In the genomic region with DNA sequence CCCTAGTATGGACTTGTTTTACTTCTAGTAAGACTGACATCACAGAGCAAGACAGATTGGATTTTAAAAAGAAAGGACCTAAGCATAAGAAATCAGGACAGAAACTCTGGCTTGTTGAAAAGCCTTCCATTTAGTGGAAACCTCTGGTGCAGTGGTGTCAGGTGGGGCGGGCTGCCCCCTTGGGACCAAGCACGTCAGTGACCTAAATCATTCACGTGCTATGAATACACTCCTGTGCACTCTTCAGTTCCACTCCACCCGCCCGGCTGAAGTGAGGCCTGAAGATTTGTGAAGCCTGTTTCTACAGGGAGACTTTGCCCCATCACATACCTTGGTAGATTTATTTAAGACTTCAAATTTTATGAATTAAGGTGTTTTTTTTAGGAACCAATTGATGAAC, we compare ENCODE assay signal across 11 cellular contexts. TPM values are rescaled to one million over a fixed set of nuclear protein-coding genes. Genes with fewer than 3 reads are reported as not detected.
A peak's percentile ranks its signal among the peaks of the same experiment; 100 is the strongest.
DNase-seq lines count a peak whose midpoint lies in the region; ATAC-seq, FAIRE-seq and TF ChIP-seq lines count a peak whose summit lies in the region.
"Had no signal": no experiment of that assay in that cellular context is flagged by ENCODE, and none has a peak within 500 bp of the region (broad histone marks: within the 10 kb centered on the region; RNA-seq: fewer than 3 reads in every experiment).

No MANE protein-coding gene starts in this region.

- TF ChIP-seq CTCF in GM12878 (IDR thresholded peaks at IDR 0.05 in 2 of 3, conservative IDR thresholded peaks at IDR 0.05 in 1 of 3; ENCODE audit: control insufficient read depth in 2 of 3, extremely low read depth in 1 of 3, insufficient read depth in 1 of 3, low read depth in 3 of 3, low read length in 3 of 3) (peak in 2 of 3 experiments; percentile 12 to 15; a peak in 1 of 6 replicates), osteoblast (IDR thresholded peaks at IDR 0.05; ENCODE audit: extremely low read depth, low read depth, low read length) (no peak), body of pancreas (IDR thresholded peaks at IDR 0.05) (no peak)

- POLR2A ChIA-PET in GM12878 (lab: Charles Lee): interaction anchor here (1.4 kb wide), 1 partner anchor 58 kb away, joined by 4 read pairs; no protein-coding TSS in a partner anchor

- H2AFZ ChIP-seq in GM12878 (ENCODE audit: control insufficient read depth, low read depth, low read length) (peak overlapping the region; percentile 19), osteoblast (ENCODE audit: low read length) (no peak overlapping the region)

- WGBS in GM12878 (ENCODE audit: insufficient coverage, insufficient replicate concordance, low lambda C conversion rate, missing lambda C conversion rate): 78% methylated on average over 5 of the region's 5 CpGs
- WGBS in body of pancreas, 2 donors: 87 to 94% methylated on average over 5 of the region's 5 CpGs

- no peaks in the 10 kb centered on the region for H3K27me3 ChIP-seq in GM12878 (replicated peaks in 1 of 2; ENCODE audit: control insufficient read depth in 2 of 2, insufficient read depth in 2 of 2, low read length in 1 of 2)
- no peaks in the 10 kb centered on the region for H3K27me3 ChIP-seq in osteoblast (ENCODE audit: insufficient read depth, low read length)
- H3K27me3 ChIP-seq in body of pancreas: no peaks in the 10 kb centered on the region

- intact Hi-C loops in GM12878 (cut with micrococcal nuclease; ENCODE audit: unreplicated experiment) (no loop called here), body of pancreas (cut with DNase I) (loop anchor here (10.0 kb wide), 1 partner anchor 110 kb away; no protein-coding TSS in a partner anchor)

- CTCF ChIA-PET in GM12878 (lab: Yijun Ruan, JAX): interaction anchor here (0.7 to 6.8 kb wide), 4 partner anchors 46 to 206 kb away, joined by 3 to 97 read pairs (median 7); no protein-coding TSS in a partner anchor

- H3K9ac ChIP-seq in GM12878 (ENCODE audit: control insufficient read depth, insufficient read depth, low read length): no peak overlapping the region

- H3K4me1 ChIP-seq in GM12878 (ENCODE audit: control insufficient read depth, insufficient read depth, low read length) (no peaks in the 10 kb centered on the region), osteoblast (ENCODE audit: insufficient read depth, low read length) (no peaks in the 10 kb centered on the region), body of pancreas (no peaks in the 10 kb centered on the region)
- H3K4me1 ChIP-seq: left ventricle myocardium inferior had no signal

- H3K79me2 ChIP-seq in GM12878 (ENCODE audit: control insufficient read depth, insufficient read depth, low read length) (no peaks in the 10 kb centered on the region), osteoblast (ENCODE audit: insufficient read depth, low read length) (no peaks in the 10 kb centered on the region)

- TF ChIP-seq RAD21 in GM12878 (IDR thresholded peaks at IDR 0.05; ENCODE audit: insufficient read depth, low read depth, low read length): peak; percentile 38; the same call in 1 of the 2 replicates

- RAD21 ChIA-PET in GM12878 (lab: Charles Lee; ENCODE audit: unreplicated experiment): interaction anchor here (2.8 kb wide), 1 partner anchor 104 kb away, joined by 41 read pairs; no protein-coding TSS in a partner anchor

- H3K4me3 ChIP-seq in GM12878: no peak overlapping the region
- H3K4me3 ChIP-seq in osteoblast (ENCODE audit: insufficient read depth, low read length): no peak overlapping the region
- H3K4me3 ChIP-seq in body of pancreas: no peak overlapping the region
- H3K4me3 ChIP-seq: left ventricle myocardium inferior had no signal

- H3K36me3 ChIP-seq in GM12878 (ENCODE audit: control insufficient read depth in 2 of 2, insufficient read depth in 2 of 2, low read length in 1 of 2) (no peaks in the 10 kb centered on the region), osteoblast (ENCODE audit: insufficient read depth, low read length) (peaks cover 3% of the 10 kb centered on the region), body of pancreas (replicated peaks in 1 of 2; ENCODE audit: insufficient read depth in 1 of 2, low read depth in 2 of 2) (no peaks in the 10 kb centered on the region)

- no peaks in the 10 kb centered on the region for H3K9me3 ChIP-seq in GM12878 (replicated peaks; ENCODE audit: control insufficient read depth, insufficient read depth, low read length)
- no peaks in the 10 kb centered on the region for H3K9me3 ChIP-seq in osteoblast (ENCODE audit: low read depth, low read length)
- no peaks in the 10 kb centered on the region for H3K9me3 ChIP-seq in body of pancreas
- H3K9me3 ChIP-seq: left ventricle myocardium inferior had no signal

- H3K27ac ChIP-seq in GM12878 (ENCODE audit: control insufficient read depth, insufficient read depth) (no peak overlapping the region), osteoblast (ENCODE audit: low read depth, low read length) (no peak overlapping the region), body of pancreas (no peak overlapping the region)
- H3K27ac ChIP-seq: left ventricle myocardium inferior had no signal

- no peak for TF ChIP-seq EP300 in GM12878 (IDR thresholded peaks at IDR 0.05; ENCODE audit: borderline replicate concordance in 1 of 2, control insufficient read depth in 1 of 2, low read depth in 2 of 2, low read length in 2 of 2)

- in situ Hi-C loops in GM12878 (cut with MboI): loop anchor here (5.0 kb wide), 1 partner anchor 102 kb away; no protein-coding TSS in a partner anchor

- peak; percentile 45 for FAIRE-seq in GM12891 (lab: Jason Lieb, UNC)
- no peak for FAIRE-seq in GM12878 (lab: Jason Lieb, UNC)
- FAIRE-seq: RCC 7860 had no signal

- BruUV-seq in GM12878 (replicated peaks; lab: Mats Ljungman, UMichigan): no TSS peak

- TF ChIP-seq POLR2A in GM12891 (IDR thresholded peaks at IDR 0.05; ENCODE audit: low read depth, low read length): no peak
- no peak for TF ChIP-seq POLR2A in GM12878 (IDR thresholded peaks at IDR 0.05; ENCODE audit: low read depth, low read length)
- no peak for TF ChIP-seq POLR2A in body of pancreas (IDR thresholded peaks at IDR 0.05)

- H3K4me2 ChIP-seq in GM12878 (ENCODE audit: control insufficient read depth, insufficient read depth) (no peak overlapping the region), osteoblast (ENCODE audit: insufficient read depth, low read length) (no peak overlapping the region)

- DNase-seq in GM12891 (ENCODE audit: insufficient read length, low spot score) (no peak), GM12878 (ENCODE audit: low read depth, low spot score) (no peak), osteoblast (ENCODE audit: insufficient read length, low spot score, missing footprints) (no peak), ecto neural progenitor cell (ENCODE audit: low spot score) (no peak), body of pancreas (no peak)
- no peak for DNase-seq in stimulated activated CD4-positive, alpha-beta T cell treated with anti-CD3 and anti-CD28 coated beads, Interleukin-2, amount 100 ng/mL, for 48 hours
- DNase-seq: activated CD4-positive, alpha-beta T cell treated with anti-CD3 and anti-CD28 coated beads for 4 hours; left ventricle myocardium inferior had no signal

- SMC1A ChIA-PET in GM12878 (lab: Charles Lee; ENCODE audit: uncharacterized antibody, unreplicated experiment): interaction anchor here (1.3 to 3.5 kb wide), 3 partner anchors 103 to 276 kb away, joined by 4 to 34 read pairs (median 23); no protein-coding TSS in a partner anchor

- H4K20me1 ChIP-seq in GM12878 (ENCODE audit: control insufficient read depth, insufficient read depth): no peaks in the 10 kb centered on the region
- H4K20me1 ChIP-seq in osteoblast (ENCODE audit: insufficient read depth, low read length): no peaks in the 10 kb centered on the region

- ATAC-seq in GM21423 (IDR thresholded peaks at IDR 0.05; ENCODE audit: unreplicated experiment) (peak; percentile 73), HG03159 (IDR thresholded peaks at IDR 0.05; ENCODE audit: unreplicated experiment) (peak; percentile 84), GM12878 (peak; percentile 95), body of pancreas (no peak)

RNA-seq across cellular contexts. Expression of gene STRN3, which starts 58.2 kb away (rescaled TPM):
- 3.8 TPM for polyA plus RNA-seq in GM12891 (2012; ENCODE audit: low read depth, missing spikeins)
- 70.4 and 72.0 TPM in 2 replicates for total RNA-seq in GM12878 (2013; cell fraction: nucleolus; rRNA removed)
- total RNA-seq in GM12878 (2014; rRNA removed) (17.9 and 21.8 TPM in 2 replicates), GM12878 (2014; rRNA removed; fragmentation: Illumina TruSeq; extraction: Trizol) (27.9 and 28.0 TPM in 2 replicates), GM12878 (2021) (17.0 and 17.4 TPM in 2 replicates), osteoblast (45.1 and 55.7 TPM in 2 replicates), body of pancreas (10 to 100 TPM; 18.1 to 18.9 TPM)
- polyA plus RNA-seq in GM12878 (2011; ENCODE audit: low read depth): 3.2 TPM
- polyA plus RNA-seq in GM12878 (2011; rRNA removed) (17.8 and 29.9 TPM in 2 replicates), GM12878 (2014; fragmentation: Illumina TruSeq; extraction: Trizol) (12.3 and 16.5 TPM in 2 replicates), GM12878 (2014; fragmentation: Nextera tagmentation; extraction: Ambion mirVana) (10 to 100 TPM in 1 of 2 experiments, 1 to 10 TPM in 1; 7.8 to 14.0 TPM), GM12878 (2014; rRNA removed) (9.2 and 12.3 TPM in 2 replicates), GM12878 (2016; fragmentation: Nextera tagmentation; extraction: Ambion mirVana) (10 to 100 TPM; 13.2 to 14.3 TPM)
- polyA plus RNA-seq in GM12878 (2011; cell fraction: cytosol; rRNA removed): 6.6 and 7.2 TPM in 2 replicates
- polyA plus RNA-seq in GM12878 (2011; cell fraction: nucleus; rRNA removed): 17.3 and 20.1 TPM in 2 replicates
- 5.7 and 9.2 TPM in 2 replicates for polyA plus RNA-seq in GM12878 (2012)
- polyA minus RNA-seq in GM12878 (2011; rRNA and poly(A)+ RNA removed): 23.0 and 45.6 TPM in 2 replicates
- polyA minus RNA-seq in GM12878 (2011; cell fraction: cytosol; rRNA and poly(A)+ RNA removed): 8.6 and 12.4 TPM in 2 replicates
- polyA minus RNA-seq in GM12878 (2011; cell fraction: nucleus; rRNA and poly(A)+ RNA removed): 21.3 and 38.5 TPM in 2 replicates

RNA-seq across cellular contexts. Expression of gene AP4S1, which starts 58.9 kb away (rescaled TPM):
- polyA plus RNA-seq in GM12891 (2012; ENCODE audit: low read depth, missing spikeins): 6.0 TPM
- total RNA-seq in GM12878 (2013; cell fraction: nucleolus; rRNA removed): 7.1 and 10.2 TPM in 2 replicates
- total RNA-seq in GM12878 (2014; rRNA removed) (4.3 and 5.1 TPM in 2 replicates), GM12878 (2014; rRNA removed; fragmentation: Illumina TruSeq; extraction: Trizol) (6.3 and 6.5 TPM in 2 replicates), GM12878 (2021) (3.8 and 5.5 TPM in 2 replicates), osteoblast (5.4 and 7.4 TPM in 2 replicates), body of pancreas (10 to 100 TPM in 1 of 2 donors, 1 to 10 TPM in 1; 8.6 to 13.7 TPM)
- polyA plus RNA-seq in GM12878 (2011; ENCODE audit: low read depth): 2.4 TPM
- polyA plus RNA-seq in GM12878 (2011; rRNA removed) (3.6 and 6.9 TPM in 2 replicates), GM12878 (2014; fragmentation: Illumina TruSeq; extraction: Trizol) (5.6 and 8.1 TPM in 2 replicates), GM12878 (2014; fragmentation: Nextera tagmentation; extraction: Ambion mirVana) (1 to 10 TPM; 5.3 to 5.7 TPM), GM12878 (2014; rRNA removed) (2.9 and 6.3 TPM in 2 replicates), GM12878 (2016; fragmentation: Nextera tagmentation; extraction: Ambion mirVana) (1 to 10 TPM; 8.8 to 9.0 TPM)
- 1.1 and 1.5 TPM in 2 replicates for polyA plus RNA-seq in GM12878 (2011; cell fraction: cytosol; rRNA removed)
- 1.2 and 1.4 TPM in 2 replicates for polyA plus RNA-seq in GM12878 (2011; cell fraction: nucleus; rRNA removed)
- polyA plus RNA-seq in GM12878 (2012): 2.4 and 4.5 TPM in 2 replicates
- 2.3 and 4.2 TPM in 2 replicates for polyA minus RNA-seq in GM12878 (2011; rRNA and poly(A)+ RNA removed)
- polyA minus RNA-seq in GM12878 (2011; cell fraction: cytosol; rRNA and poly(A)+ RNA removed): 0.27 and 2.2 TPM in 2 replicates
- polyA minus RNA-seq in GM12878 (2011; cell fraction: nucleus; rRNA and poly(A)+ RNA removed): 1.1 and 4.3 TPM in 2 replicates

Comparison
In these comparisons a context has a peak if more than half of its experiments do, and no peak if none do; other contexts are left out.
1. CTCF ChIP-seq: peak in GM12878 (2 of 3); none in osteoblast (single experiment) and body of pancreas (0 of 7).